Comparison of ENCODE assay signal across 23 cellular contexts in genomic region chr3:99716463-99716995, GRCh38.
"Had no signal": no experiment of that assay in that cellular context is flagged by ENCODE, and none has a peak within 500 bp of the region (broad histone marks: within the 10 kb centered on the region; RNA-seq: fewer than 3 reads in every experiment).

No MANE protein-coding gene starts in this region.

- H3K27ac ChIP-seq: adrenal gland, hepatocyte, left lung, neural progenitor cell, parathyroid adenoma, right lobe of liver, testis, upper lobe of left lung, VCaP had no signal

- H3K79me2 ChIP-seq: hepatocyte, parathyroid adenoma had no signal

- H3K9ac ChIP-seq: neural progenitor cell, parathyroid adenoma had no signal

- H3K36me3 Mint-ChIP-seq: activated CD4-positive, alpha-beta memory T cell treated with anti-CD3 and anti-CD28 coated beads for 36 hours; activated naive CD4-positive, alpha-beta T cell treated with anti-CD3 and anti-CD28 coated beads, Interleukin-2, amount 50 U/mL, for 72 hours; naive thymus-derived CD4-positive, alpha-beta T cell; neural progenitor cell; stimulated activated effector memory CD8-positive, alpha-beta T cell treated with anti-CD3 and anti-CD28 coated beads, Interleukin-12 subunit alpha, Interleukin-12 subunit beta, amount 100 ng/mL, for 72 hours had no signal

- H3K4me1 Mint-ChIP-seq: naive thymus-derived CD4-positive, alpha-beta T cell; stimulated activated effector memory CD8-positive, alpha-beta T cell treated with anti-CD3 and anti-CD28 coated beads, Interleukin-12 subunit alpha, Interleukin-12 subunit beta, amount 100 ng/mL, for 72 hours had no signal

- H3K4me2 ChIP-seq: hepatocyte, neural progenitor cell had no signal

- H3K27me3 ChIP-seq: adrenal gland, hepatocyte, left lung, neural progenitor cell, right lobe of liver, testis, upper lobe of left lung had no signal

- DNase-seq: activated CD4-positive, alpha-beta memory T cell treated with anti-CD3 and anti-CD28 coated beads for 36 hours; activated CD4-positive, alpha-beta T cell treated with anti-CD3 and anti-CD28 coated beads for 4 hours; activated gamma-delta T cell treated with Interleukin-2 at 50 U/mL for 16 hours; activated T-cell treated with anti-CD3 and anti-CD28 coated beads for 4 hours; adrenal gland; dermis blood vessel endothelial cell; effector memory CD4-positive, alpha-beta T cell; foreskin fibroblast; kidney; left lung; naive thymus-derived CD4-positive, alpha-beta T cell; right lobe of liver; stimulated activated CD4-positive, alpha-beta T cell treated with anti-CD3 and anti-CD28 coated beads, Interleukin-4, amount 100 ng/mL, for 24 hours; T-helper 2 cell; testis; upper lobe of left lung had no signal

- H3K4me1 ChIP-seq: adrenal gland, left lung, parathyroid adenoma, right lobe of liver had no signal

- H3K4me3 Mint-ChIP-seq: activated CD4-positive, alpha-beta memory T cell treated with anti-CD3 and anti-CD28 coated beads for 36 hours; activated T-helper 1 cell treated with anti-CD3 and anti-CD28 coated beads, Interleukin-12 subunit alpha, Interleukin-12 subunit beta, Interleukin-2, Interleukin-4 antibody, amounts not matched to agents 30 ng/mL and 10 ng/mL and 1 ng/mL, durations not matched to agents 14 hours and 24 hours and 36 hours; naive thymus-derived CD4-positive, alpha-beta T cell; neural progenitor cell; stimulated activated effector memory CD8-positive, alpha-beta T cell treated with anti-CD3 and anti-CD28 coated beads, Interleukin-12 subunit alpha, Interleukin-12 subunit beta, amount 100 ng/mL, for 72 hours had no signal

- H3K27ac Mint-ChIP-seq: activated CD4-positive, alpha-beta memory T cell treated with anti-CD3 and anti-CD28 coated beads for 36 hours; activated naive CD4-positive, alpha-beta T cell treated with anti-CD3 and anti-CD28 coated beads, Interleukin-2, amount 50 U/mL, for 72 hours; activated T-helper 1 cell treated with anti-CD3 and anti-CD28 coated beads, Interleukin-12 subunit alpha, Interleukin-12 subunit beta, Interleukin-2, Interleukin-4 antibody, amounts not matched to agents 30 ng/mL and 10 ng/mL and 1 ng/mL, durations not matched to agents 14 hours and 24 hours and 36 hours; naive thymus-derived CD4-positive, alpha-beta T cell; neural progenitor cell; stimulated activated effector memory CD8-positive, alpha-beta T cell treated with anti-CD3 and anti-CD28 coated beads, Interleukin-12 subunit alpha, Interleukin-12 subunit beta, amount 100 ng/mL, for 72 hours had no signal

- H3K9me3 ChIP-seq: adrenal gland, left lung, right lobe of liver, testis, upper lobe of left lung had no signal

- H3K36me3 ChIP-seq: adrenal gland, left lung, neural progenitor cell, right lobe of liver, upper lobe of left lung had no signal

- ATAC-seq: activated naive CD4-positive, alpha-beta T cell treated with anti-CD3 and anti-CD28 coated beads, Interleukin-2, amount 50 U/mL, for 72 hours; left lung; naive thymus-derived CD4-positive, alpha-beta T cell; right lobe of liver; stimulated activated effector memory CD8-positive, alpha-beta T cell treated with anti-CD3 and anti-CD28 coated beads, Interleukin-12 subunit alpha, Interleukin-12 subunit beta, amount 100 ng/mL, for 72 hours had no signal

- H3K9me3 Mint-ChIP-seq: activated CD4-positive, alpha-beta memory T cell treated with anti-CD3 and anti-CD28 coated beads for 36 hours; activated naive CD4-positive, alpha-beta T cell treated with anti-CD3 and anti-CD28 coated beads, Interleukin-2, amount 50 U/mL, for 72 hours; activated T-helper 1 cell treated with anti-CD3 and anti-CD28 coated beads, Interleukin-12 subunit alpha, Interleukin-12 subunit beta, Interleukin-2, Interleukin-4 antibody, amounts not matched to agents 30 ng/mL and 10 ng/mL and 1 ng/mL, durations not matched to agents 14 hours and 24 hours and 36 hours; neural progenitor cell; stimulated activated effector memory CD8-positive, alpha-beta T cell treated with anti-CD3 and anti-CD28 coated beads, Interleukin-12 subunit alpha, Interleukin-12 subunit beta, amount 100 ng/mL, for 72 hours had no signal

- H3K4me3 ChIP-seq: adrenal gland, hepatocyte, left lung, neural progenitor cell, right lobe of liver, testis, upper lobe of left lung had no signal
